In the genomic region with DNA sequence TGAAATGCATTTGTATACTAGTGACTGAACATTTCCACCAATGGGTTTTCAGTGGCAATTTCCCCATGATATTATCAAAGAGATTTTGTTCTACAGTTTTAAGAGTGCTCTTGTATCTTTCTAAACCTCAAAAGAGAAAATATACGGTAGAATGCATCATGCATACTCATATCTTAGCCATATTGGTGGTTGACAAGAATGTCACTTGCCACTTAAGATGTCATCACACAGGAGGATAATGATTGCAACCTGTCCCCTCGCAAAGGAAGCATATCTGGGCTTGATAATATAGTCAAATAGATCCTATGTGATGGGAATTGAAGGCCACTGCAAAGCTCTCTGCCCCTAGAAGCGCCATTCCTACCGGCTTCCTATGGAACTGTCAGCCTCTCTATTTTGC, we compare ENCODE assay signal across 23 cellular contexts.
DNase-seq lines count a peak whose midpoint lies in the region; ATAC-seq and TF ChIP-seq lines count a peak whose summit lies in the region.
"Had no signal": no experiment of that assay in that cellular context is flagged by ENCODE, and none has a peak within 500 bp of the region (broad histone marks: within the 10 kb centered on the region; RNA-seq: fewer than 3 reads in every experiment).

No MANE protein-coding gene starts in this region.

- no peaks in the 10 kb centered on the region for H3K36me3 ChIP-seq in left ventricle myocardium inferior
- no peaks in the 10 kb centered on the region for H3K36me3 ChIP-seq in smooth muscle cell (ENCODE audit: low read depth)
- no peaks in the 10 kb centered on the region for H3K36me3 ChIP-seq in upper lobe of right lung
- H3K36me3 ChIP-seq in PC-9 (ENCODE audit: low read depth), result no peaks in the 10 kb centered on the region
- H3K36me3 ChIP-seq: BLaER1, vagina had no signal

- H3K79me2 ChIP-seq in smooth muscle cell (ENCODE audit: low read depth), result no peaks in the 10 kb centered on the region
- no peaks in the 10 kb centered on the region for H3K79me2 ChIP-seq in PC-9 (ENCODE audit: low read depth)

- intact Hi-C loops in left ventricle myocardium inferior (cut with micrococcal nuclease), result no loop called here
- intact Hi-C loops in Right ventricle myocardium inferior (cut with DNase I), result loop anchor here (5.0 to 10.0 kb wide), 3 partner anchors 134 to 524 kb away; a partner anchor contains a TSS
- intact Hi-C loops in upper lobe of right lung (cut with DNase I), result no loop called here
- intact Hi-C loops in PC-9 (cut with micrococcal nuclease; ENCODE audit: unreplicated experiment), result no loop called here

- ATAC-seq in Right ventricle myocardium inferior (no peak), upper lobe of right lung (no peak)
- ATAC-seq: activated T-helper 17 cell treated with anti-CD3 and anti-CD28 coated beads, Interleukin-2, amount 50 U/mL, for 72 hours; GM12878; left colon had no signal

- H3K9me3 ChIP-seq in left ventricle myocardium inferior (replicated peaks) (no peaks in the 10 kb centered on the region), smooth muscle cell (replicated peaks; ENCODE audit: low read depth) (no peaks in the 10 kb centered on the region), upper lobe of right lung (no peaks in the 10 kb centered on the region), PC-9 (ENCODE audit: insufficient read depth, low read depth) (no peaks in the 10 kb centered on the region)
- H3K9me3 ChIP-seq: BLaER1, vagina had no signal

- WGBS in smooth muscle cell (ENCODE audit: low lambda C conversion rate), result 93% methylated on average over 4 of the region's 4 CpGs

- no peak overlapping the region for H3K4me2 ChIP-seq in smooth muscle cell
- no peak overlapping the region for H3K4me2 ChIP-seq in PC-9
- H3K4me2 ChIP-seq: BLaER1 had no signal

- H4K20me1 ChIP-seq in smooth muscle cell (ENCODE audit: low read depth), result no peaks in the 10 kb centered on the region
- no peaks in the 10 kb centered on the region for H4K20me1 ChIP-seq in PC-9 (ENCODE audit: insufficient read depth)
- H4K20me1 ChIP-seq: BLaER1 had no signal

- H3K27me3 ChIP-seq in left ventricle myocardium inferior (ENCODE audit: low read depth) (no peaks in the 10 kb centered on the region), smooth muscle cell (ENCODE audit: low read depth) (no peaks in the 10 kb centered on the region), upper lobe of right lung (no peaks in the 10 kb centered on the region), PC-9 (ENCODE audit: insufficient read depth, low read depth) (no peaks in the 10 kb centered on the region)
- H3K27me3 ChIP-seq: BLaER1, vagina had no signal

- H3K4me3 ChIP-seq in left ventricle myocardium inferior, result no peak overlapping the region
- no peak overlapping the region for H3K4me3 ChIP-seq in coronary artery
- H3K4me3 ChIP-seq in smooth muscle cell, result no peak overlapping the region
- no peak overlapping the region for H3K4me3 ChIP-seq in upper lobe of right lung
- no peak overlapping the region for H3K4me3 ChIP-seq in PC-9
- H3K4me3 ChIP-seq: BLaER1, GM12878, vagina had no signal

- H3K4me1 ChIP-seq in left ventricle myocardium inferior (peaks cover 25% of the 10 kb centered on the region), smooth muscle cell (ENCODE audit: low read depth) (no peaks in the 10 kb centered on the region), upper lobe of right lung (peaks cover 15% of the 10 kb centered on the region), PC-9 (replicated peaks; ENCODE audit: insufficient read depth) (no peaks in the 10 kb centered on the region)

- no peaks in the 10 kb centered on the region for H3F3A ChIP-seq in smooth muscle cell (ENCODE audit: low read depth)
- H3F3A ChIP-seq in PC-9 (ENCODE audit: insufficient read depth, low read depth), result no peaks in the 10 kb centered on the region

- DNase-seq in left ventricle myocardium inferior, result no peak
- DNase-seq in Right ventricle myocardium inferior (ENCODE audit: missing footprints), result no peak
- DNase-seq in coronary artery (ENCODE audit: low spot score), result no peak
- no peak for DNase-seq in smooth muscle cell (lab: John Stamatoyannopoulos, UW; ENCODE audit: unreplicated experiment)
- DNase-seq in upper lobe of right lung, result no peak
- no peak for DNase-seq in PC-9
- DNase-seq in NOMO-1 treated with DMSO at 0.1 percent for 48 hours (lab: John Stamatoyannopoulos, UW; ENCODE audit: unreplicated experiment), result no peak
- DNase-seq in DMS153 (lab: John Stamatoyannopoulos, UW), result no peak
- DNase-seq: activated CD4-positive, alpha-beta T cell treated with anti-CD3 and anti-CD28 coated beads, Interleukin-2, amount 50 U/mL, for 4 hours; activated naive CD8-positive, alpha-beta T cell treated with anti-CD3 and anti-CD28 coated beads, Interleukin-2, amount 10 ng/mL, durations not matched to agents 7 days and 5 days; COR-L47; glutamatergic neuron; KG1; left colon; naive B cell; NCI-H1417 treated with DMSO at 0.1 percent for 48 hours; NCI-H446; stimulated activated CD4-positive, alpha-beta T cell treated with anti-CD3 and anti-CD28 coated beads, Interleukin-12 subunit alpha, Interleukin-12 subunit beta, amount 100 ng/mL, for 4 hours; stimulated activated CD4-positive, alpha-beta T cell treated with anti-CD3 and anti-CD28 coated beads, Interleukin-4, amount 100 ng/mL, for 24 hours had no signal

- POLR2A ChIA-PET in PC-9 (lab: Charles Lee; ENCODE audit: unreplicated experiment), result no interaction called here

- H3K9ac ChIP-seq in smooth muscle cell (ENCODE audit: low read depth), result no peak overlapping the region
- H3K9ac ChIP-seq: BLaER1 had no signal

- BruUV-seq in PC-9 (replicated peaks; lab: Mats Ljungman, UMichigan), result no TSS peak

- no peaks in the 10 kb centered on the region for H3K9me2 ChIP-seq in PC-9 (ENCODE audit: insufficient read depth)

- CTCF ChIA-PET in PC-9 (lab: Charles Lee), result no interaction called here

- peak overlapping the region; percentile 75 for H2AFZ ChIP-seq in smooth muscle cell (ENCODE audit: low read depth)
- no peak overlapping the region for H2AFZ ChIP-seq in PC-9

- TF ChIP-seq CTCF in left ventricle myocardium inferior (IDR thresholded peaks at IDR 0.05; ENCODE audit: borderline replicate concordance) (no peak), coronary artery (IDR thresholded peaks at IDR 0.05) (no peak), smooth muscle cell (IDR thresholded peaks at IDR 0.05; ENCODE audit: borderline replicate concordance, insufficient read depth, poor library complexity, severe bottlenecking) (no peak), upper lobe of right lung (IDR thresholded peaks at IDR 0.05) (no peak), PC-9 (conservative IDR thresholded peaks at IDR 0.05) (no peak)

- H3K27ac ChIP-seq in left ventricle myocardium inferior (replicated peaks), result peak overlapping the region; percentile 89
- H3K27ac ChIP-seq in coronary artery, result peak overlapping the region; percentile 89 to 93
- no peak overlapping the region for H3K27ac ChIP-seq in smooth muscle cell (ENCODE audit: low read depth)
- H3K27ac ChIP-seq in upper lobe of right lung, result peak overlapping the region; percentile 77
- H3K27ac ChIP-seq in PC-9, result no peak overlapping the region
- H3K27ac ChIP-seq: BLaER1 had no signal

Comparison
In these comparisons a context has a peak if more than half of its experiments do, and no peak if none do; other contexts are left out.
1. H3K27ac ChIP-seq: peak in left ventricle myocardium inferior (single experiment), coronary artery (2 of 2) and upper lobe of right lung (single experiment); none in smooth muscle cell (single experiment) and PC-9 (single experiment).